In the genomic region with DNA sequence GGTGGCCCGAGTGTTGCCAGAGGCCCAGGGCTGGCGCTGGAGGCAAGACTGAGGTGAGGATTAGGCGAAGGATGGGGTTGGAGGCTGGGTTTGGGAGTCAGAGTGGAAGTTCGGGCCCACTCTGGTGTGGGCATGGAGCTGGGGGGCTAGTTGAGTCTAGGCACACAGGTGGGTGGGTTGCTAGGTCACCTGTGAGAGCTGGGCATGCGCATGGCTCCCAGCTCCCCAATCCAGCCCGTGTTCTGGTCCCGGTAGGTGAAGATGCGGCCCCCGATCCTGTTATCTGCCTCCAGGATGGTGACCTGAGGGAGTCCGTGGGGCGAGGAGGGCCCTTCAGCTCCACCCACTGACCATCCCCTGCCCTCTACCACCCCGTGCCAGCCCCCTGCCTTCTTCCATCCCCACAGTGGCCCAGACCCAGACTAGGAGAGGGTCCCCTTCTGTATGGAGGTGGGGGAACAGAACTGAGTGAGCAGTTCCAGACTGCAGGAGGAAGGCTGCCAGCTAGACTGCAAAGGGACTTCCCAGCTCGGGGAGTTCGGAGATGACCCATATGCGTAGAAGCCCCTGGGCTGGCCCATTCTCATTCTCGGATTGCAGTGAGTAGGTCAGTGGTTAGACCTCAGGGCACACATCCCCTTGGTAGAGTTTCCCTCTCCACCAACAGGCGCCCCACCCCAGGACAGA, we compare ENCODE assay signal across 1 cellular context.
TF ChIP-seq lines count a peak whose summit lies in the region.

No MANE protein-coding gene starts in this region.

TF ChIP-seq in GM12878, 131 proteins besides CTCF, POLR2A, EP300 and RAD21 (continued from another document and continues in another):
- TF ChIP-seq, protein P1, sequence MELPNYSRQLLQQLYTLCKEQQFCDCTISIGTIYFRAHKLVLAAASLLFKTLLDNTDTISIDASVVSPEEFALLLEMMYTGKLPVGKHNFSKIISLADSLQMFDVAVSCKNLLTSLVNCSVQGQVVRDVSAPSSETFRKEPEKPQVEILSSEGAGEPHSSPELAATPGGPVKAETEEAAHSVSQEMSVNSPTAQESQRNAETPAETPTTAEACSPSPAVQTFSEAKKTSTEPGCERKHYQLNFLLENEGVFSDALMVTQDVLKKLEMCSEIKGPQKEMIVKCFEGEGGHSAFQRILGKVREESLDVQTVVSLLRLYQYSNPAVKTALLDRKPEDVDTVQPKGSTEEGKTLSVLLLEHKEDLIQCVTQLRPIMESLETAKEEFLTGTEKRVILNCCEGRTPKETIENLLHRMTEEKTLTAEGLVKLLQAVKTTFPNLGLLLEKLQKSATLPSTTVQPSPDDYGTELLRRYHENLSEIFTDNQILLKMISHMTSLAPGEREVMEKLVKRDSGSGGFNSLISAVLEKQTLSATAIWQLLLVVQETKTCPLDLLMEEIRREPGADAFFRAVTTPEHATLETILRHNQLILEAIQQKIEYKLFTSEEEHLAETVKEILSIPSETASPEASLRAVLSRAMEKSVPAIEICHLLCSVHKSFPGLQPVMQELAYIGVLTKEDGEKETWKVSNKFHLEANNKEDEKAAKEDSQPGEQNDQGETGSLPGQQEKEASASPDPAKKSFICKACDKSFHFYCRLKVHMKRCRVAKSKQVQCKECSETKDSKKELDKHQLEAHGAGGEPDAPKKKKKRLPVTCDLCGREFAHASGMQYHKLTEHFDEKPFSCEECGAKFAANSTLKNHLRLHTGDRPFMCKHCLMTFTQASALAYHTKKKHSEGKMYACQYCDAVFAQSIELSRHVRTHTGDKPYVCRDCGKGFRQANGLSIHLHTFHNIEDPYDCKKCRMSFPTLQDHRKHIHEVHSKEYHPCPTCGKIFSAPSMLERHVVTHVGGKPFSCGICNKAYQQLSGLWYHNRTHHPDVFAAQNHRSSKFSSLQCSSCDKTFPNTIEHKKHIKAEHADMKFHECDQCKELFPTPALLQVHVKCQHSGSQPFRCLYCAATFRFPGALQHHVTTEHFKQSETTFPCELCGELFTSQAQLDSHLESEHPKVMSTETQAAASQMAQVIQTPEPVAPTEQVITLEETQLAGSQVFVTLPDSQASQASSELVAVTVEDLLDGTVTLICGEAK (IDR thresholded peaks at IDR 0.05; ENCODE audit: borderline replicate concordance), result no peak
- TF ChIP-seq FOS (IDR thresholded peaks at IDR 0.05; ENCODE audit: borderline replicate concordance, extremely low read depth, insufficient read length), result no peak
- TF ChIP-seq NFXL1 (IDR thresholded peaks at IDR 0.05; ENCODE audit: borderline replicate concordance), result no peak
- TF ChIP-seq SUPT20H (IDR thresholded peaks at IDR 0.05; ENCODE audit: borderline replicate concordance, control insufficient read depth, low read depth, low read length), result no peak
- no peak for TF ChIP-seq NFYA (IDR thresholded peaks at IDR 0.05; ENCODE audit: borderline replicate concordance, low read depth, low read length)
- TF ChIP-seq RAD51 (IDR thresholded peaks at IDR 0.05), result no peak
- TF ChIP-seq MTA2 (IDR thresholded peaks at IDR 0.05; ENCODE audit: low read depth), result peak; percentile 34; the same call in 1 of the 2 replicates
- TF ChIP-seq, protein P2, sequence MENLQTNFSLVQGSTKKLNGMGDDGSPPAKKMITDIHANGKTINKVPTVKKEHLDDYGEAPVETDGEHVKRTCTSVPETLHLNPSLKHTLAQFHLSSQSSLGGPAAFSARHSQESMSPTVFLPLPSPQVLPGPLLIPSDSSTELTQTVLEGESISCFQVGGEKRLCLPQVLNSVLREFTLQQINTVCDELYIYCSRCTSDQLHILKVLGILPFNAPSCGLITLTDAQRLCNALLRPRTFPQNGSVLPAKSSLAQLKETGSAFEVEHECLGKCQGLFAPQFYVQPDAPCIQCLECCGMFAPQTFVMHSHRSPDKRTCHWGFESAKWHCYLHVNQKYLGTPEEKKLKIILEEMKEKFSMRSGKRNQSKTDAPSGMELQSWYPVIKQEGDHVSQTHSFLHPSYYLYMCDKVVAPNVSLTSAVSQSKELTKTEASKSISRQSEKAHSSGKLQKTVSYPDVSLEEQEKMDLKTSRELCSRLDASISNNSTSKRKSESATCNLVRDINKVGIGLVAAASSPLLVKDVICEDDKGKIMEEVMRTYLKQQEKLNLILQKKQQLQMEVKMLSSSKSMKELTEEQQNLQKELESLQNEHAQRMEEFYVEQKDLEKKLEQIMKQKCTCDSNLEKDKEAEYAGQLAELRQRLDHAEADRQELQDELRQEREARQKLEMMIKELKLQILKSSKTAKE (IDR thresholded peaks at IDR 0.05; ENCODE audit: low read depth, poor library complexity, severe bottlenecking), result peak; percentile 58
- peak; percentile 50; the same call in 1 of the 2 replicates for TF ChIP-seq NFIC (IDR thresholded peaks at IDR 0.05; ENCODE audit: low read depth, low read length)
- TF ChIP-seq, protein P3, sequence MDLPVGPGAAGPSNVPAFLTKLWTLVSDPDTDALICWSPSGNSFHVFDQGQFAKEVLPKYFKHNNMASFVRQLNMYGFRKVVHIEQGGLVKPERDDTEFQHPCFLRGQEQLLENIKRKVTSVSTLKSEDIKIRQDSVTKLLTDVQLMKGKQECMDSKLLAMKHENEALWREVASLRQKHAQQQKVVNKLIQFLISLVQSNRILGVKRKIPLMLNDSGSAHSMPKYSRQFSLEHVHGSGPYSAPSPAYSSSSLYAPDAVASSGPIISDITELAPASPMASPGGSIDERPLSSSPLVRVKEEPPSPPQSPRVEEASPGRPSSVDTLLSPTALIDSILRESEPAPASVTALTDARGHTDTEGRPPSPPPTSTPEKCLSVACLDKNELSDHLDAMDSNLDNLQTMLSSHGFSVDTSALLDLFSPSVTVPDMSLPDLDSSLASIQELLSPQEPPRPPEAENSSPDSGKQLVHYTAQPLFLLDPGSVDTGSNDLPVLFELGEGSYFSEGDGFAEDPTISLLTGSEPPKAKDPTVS (IDR thresholded peaks at IDR 0.05; ENCODE audit: low read depth, low read length), result no peak
- no peak for TF ChIP-seq RB1 (IDR thresholded peaks at IDR 0.05; ENCODE audit: borderline replicate concordance)
- TF ChIP-seq FOXM1 (IDR thresholded peaks at IDR 0.05; ENCODE audit: low read depth, low read length), result no peak
- TF ChIP-seq JUND (IDR thresholded peaks at IDR 0.05; ENCODE audit: low read depth, low read length), result peak; percentile 14; the same call in 1 of the 2 replicates
- no peak for TF ChIP-seq ZBED1 (IDR thresholded peaks at IDR 0.05; ENCODE audit: borderline replicate concordance)
- no peak for TF ChIP-seq CEBPB (IDR thresholded peaks at IDR 0.05; ENCODE audit: borderline replicate concordance in 1 of 2, low read depth in 2 of 2, low read length in 2 of 2)
- TF ChIP-seq RUNX3 (IDR thresholded peaks at IDR 0.05; ENCODE audit: low read length), result peak; percentile 92
- no peak for TF ChIP-seq SREBF1 (IDR thresholded peaks at IDR 0.05; ENCODE audit: low read length)
- TF ChIP-seq, protein P4, sequence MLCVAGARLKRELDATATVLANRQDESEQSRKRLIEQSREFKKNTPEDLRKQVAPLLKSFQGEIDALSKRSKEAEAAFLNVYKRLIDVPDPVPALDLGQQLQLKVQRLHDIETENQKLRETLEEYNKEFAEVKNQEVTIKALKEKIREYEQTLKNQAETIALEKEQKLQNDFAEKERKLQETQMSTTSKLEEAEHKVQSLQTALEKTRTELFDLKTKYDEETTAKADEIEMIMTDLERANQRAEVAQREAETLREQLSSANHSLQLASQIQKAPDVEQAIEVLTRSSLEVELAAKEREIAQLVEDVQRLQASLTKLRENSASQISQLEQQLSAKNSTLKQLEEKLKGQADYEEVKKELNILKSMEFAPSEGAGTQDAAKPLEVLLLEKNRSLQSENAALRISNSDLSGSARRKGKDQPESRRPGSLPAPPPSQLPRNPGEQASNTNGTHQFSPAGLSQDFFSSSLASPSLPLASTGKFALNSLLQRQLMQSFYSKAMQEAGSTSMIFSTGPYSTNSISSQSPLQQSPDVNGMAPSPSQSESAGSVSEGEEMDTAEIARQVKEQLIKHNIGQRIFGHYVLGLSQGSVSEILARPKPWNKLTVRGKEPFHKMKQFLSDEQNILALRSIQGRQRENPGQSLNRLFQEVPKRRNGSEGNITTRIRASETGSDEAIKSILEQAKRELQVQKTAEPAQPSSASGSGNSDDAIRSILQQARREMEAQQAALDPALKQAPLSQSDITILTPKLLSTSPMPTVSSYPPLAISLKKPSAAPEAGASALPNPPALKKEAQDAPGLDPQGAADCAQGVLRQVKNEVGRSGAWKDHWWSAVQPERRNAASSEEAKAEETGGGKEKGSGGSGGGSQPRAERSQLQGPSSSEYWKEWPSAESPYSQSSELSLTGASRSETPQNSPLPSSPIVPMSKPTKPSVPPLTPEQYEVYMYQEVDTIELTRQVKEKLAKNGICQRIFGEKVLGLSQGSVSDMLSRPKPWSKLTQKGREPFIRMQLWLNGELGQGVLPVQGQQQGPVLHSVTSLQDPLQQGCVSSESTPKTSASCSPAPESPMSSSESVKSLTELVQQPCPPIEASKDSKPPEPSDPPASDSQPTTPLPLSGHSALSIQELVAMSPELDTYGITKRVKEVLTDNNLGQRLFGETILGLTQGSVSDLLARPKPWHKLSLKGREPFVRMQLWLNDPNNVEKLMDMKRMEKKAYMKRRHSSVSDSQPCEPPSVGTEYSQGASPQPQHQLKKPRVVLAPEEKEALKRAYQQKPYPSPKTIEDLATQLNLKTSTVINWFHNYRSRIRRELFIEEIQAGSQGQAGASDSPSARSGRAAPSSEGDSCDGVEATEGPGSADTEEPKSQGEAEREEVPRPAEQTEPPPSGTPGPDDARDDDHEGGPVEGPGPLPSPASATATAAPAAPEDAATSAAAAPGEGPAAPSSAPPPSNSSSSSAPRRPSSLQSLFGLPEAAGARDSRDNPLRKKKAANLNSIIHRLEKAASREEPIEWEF (IDR thresholded peaks at IDR 0.05; ENCODE audit: insufficient replicate concordance, low read depth, low read length), result peak; percentile 24
- 0 out of 2 replicates have a peak, but pooled peaks have one; percentile 49 for TF ChIP-seq LARP7 (IDR thresholded peaks at IDR 0.05)
- peak; percentile 68; the same call in 1 of the 2 replicates for TF ChIP-seq MXI1 (IDR thresholded peaks at IDR 0.05; ENCODE audit: low read depth, low read length)
- TF ChIP-seq SMAD1 (IDR thresholded peaks at IDR 0.05; ENCODE audit: low read depth, partially characterized antibody), result no peak
- no peak for TF ChIP-seq CBX5 (IDR thresholded peaks at IDR 0.05; ENCODE audit: low read depth)
- TF ChIP-seq EZH2 (IDR thresholded peaks at IDR 0.05; ENCODE audit: borderline replicate concordance, control insufficient read depth, low read depth, low read length), result no peak
- TF ChIP-seq PML (IDR thresholded peaks at IDR 0.05; ENCODE audit: low read length), result no peak
- TF ChIP-seq IKZF1 (conservative IDR thresholded peaks at IDR 0.05), result peak; percentile 82; the same call in 1 of the 2 replicates
- TF ChIP-seq MEF2A (IDR thresholded peaks at IDR 0.05; ENCODE audit: insufficient read depth, low read depth, low read length), result peak; percentile 49; the same call in 1 of the 2 replicates
- TF ChIP-seq FOXK2 (IDR thresholded peaks at IDR 0.05), result no peak
- no peak for TF ChIP-seq SIX5 (IDR thresholded peaks at IDR 0.05; ENCODE audit: low read depth, low read length, severe bottlenecking)
- no peak for TF ChIP-seq ZNF274 (IDR thresholded peaks at IDR 0.05; ENCODE audit: insufficient read depth, insufficient read length)
- TF ChIP-seq, protein P5, sequence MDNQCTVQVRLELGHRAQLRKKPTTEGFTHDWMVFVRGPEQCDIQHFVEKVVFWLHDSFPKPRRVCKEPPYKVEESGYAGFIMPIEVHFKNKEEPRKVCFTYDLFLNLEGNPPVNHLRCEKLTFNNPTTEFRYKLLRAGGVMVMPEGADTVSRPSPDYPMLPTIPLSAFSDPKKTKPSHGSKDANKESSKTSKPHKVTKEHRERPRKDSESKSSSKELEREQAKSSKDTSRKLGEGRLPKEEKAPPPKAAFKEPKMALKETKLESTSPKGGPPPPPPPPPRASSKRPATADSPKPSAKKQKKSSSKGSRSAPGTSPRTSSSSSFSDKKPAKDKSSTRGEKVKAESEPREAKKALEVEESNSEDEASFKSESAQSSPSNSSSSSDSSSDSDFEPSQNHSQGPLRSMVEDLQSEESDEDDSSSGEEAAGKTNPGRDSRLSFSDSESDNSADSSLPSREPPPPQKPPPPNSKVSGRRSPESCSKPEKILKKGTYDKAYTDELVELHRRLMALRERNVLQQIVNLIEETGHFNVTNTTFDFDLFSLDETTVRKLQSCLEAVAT (IDR thresholded peaks at IDR 0.05), result no peak
- TF ChIP-seq, protein P6, sequence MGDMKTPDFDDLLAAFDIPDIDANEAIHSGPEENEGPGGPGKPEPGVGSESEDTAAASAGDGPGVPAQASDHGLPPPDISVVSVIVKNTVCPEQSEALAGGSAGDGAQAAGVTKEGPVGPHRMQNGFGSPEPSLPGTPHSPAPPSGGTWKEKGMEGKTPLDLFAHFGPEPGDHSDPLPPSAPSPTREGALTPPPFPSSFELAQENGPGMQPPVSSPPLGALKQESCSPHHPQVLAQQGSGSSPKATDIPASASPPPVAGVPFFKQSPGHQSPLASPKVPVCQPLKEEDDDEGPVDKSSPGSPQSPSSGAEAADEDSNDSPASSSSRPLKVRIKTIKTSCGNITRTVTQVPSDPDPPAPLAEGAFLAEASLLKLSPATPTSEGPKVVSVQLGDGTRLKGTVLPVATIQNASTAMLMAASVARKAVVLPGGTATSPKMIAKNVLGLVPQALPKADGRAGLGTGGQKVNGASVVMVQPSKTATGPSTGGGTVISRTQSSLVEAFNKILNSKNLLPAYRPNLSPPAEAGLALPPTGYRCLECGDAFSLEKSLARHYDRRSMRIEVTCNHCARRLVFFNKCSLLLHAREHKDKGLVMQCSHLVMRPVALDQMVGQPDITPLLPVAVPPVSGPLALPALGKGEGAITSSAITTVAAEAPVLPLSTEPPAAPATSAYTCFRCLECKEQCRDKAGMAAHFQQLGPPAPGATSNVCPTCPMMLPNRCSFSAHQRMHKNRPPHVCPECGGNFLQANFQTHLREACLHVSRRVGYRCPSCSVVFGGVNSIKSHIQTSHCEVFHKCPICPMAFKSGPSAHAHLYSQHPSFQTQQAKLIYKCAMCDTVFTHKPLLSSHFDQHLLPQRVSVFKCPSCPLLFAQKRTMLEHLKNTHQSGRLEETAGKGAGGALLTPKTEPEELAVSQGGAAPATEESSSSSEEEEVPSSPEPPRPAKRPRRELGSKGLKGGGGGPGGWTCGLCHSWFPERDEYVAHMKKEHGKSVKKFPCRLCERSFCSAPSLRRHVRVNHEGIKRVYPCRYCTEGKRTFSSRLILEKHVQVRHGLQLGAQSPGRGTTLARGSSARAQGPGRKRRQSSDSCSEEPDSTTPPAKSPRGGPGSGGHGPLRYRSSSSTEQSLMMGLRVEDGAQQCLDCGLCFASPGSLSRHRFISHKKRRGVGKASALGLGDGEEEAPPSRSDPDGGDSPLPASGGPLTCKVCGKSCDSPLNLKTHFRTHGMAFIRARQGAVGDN (IDR thresholded peaks at IDR 0.05), result peak; percentile 38; the same call in 1 of the 2 replicates
